1 cellular context compared by ENCODE assay signal in the genomic region with DNA sequence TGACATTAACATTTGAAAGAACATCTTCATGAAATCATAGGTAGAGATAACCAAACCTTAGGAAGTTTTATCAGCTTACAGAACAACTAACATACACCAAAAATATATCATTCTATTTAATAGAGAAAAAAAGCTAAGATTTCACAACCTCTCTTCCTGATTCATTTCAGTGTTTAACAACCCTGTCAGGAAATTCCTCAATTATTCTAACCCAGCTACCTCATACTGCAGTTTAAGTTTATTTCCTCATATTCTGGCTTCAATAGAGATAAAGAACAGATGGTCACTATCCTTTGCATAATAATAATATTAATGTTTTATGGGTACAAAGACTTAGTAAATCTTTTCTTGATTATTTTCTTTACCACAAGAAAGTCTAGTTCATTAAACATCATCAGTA.
TF ChIP-seq lines count a peak whose summit lies in the region.

No MANE protein-coding gene starts in this region.

TF ChIP-seq in HepG2, 621 proteins besides CTCF, POLR2A, EP300 and RAD21 (continued from another document):
- TF ChIP-seq, protein P1, sequence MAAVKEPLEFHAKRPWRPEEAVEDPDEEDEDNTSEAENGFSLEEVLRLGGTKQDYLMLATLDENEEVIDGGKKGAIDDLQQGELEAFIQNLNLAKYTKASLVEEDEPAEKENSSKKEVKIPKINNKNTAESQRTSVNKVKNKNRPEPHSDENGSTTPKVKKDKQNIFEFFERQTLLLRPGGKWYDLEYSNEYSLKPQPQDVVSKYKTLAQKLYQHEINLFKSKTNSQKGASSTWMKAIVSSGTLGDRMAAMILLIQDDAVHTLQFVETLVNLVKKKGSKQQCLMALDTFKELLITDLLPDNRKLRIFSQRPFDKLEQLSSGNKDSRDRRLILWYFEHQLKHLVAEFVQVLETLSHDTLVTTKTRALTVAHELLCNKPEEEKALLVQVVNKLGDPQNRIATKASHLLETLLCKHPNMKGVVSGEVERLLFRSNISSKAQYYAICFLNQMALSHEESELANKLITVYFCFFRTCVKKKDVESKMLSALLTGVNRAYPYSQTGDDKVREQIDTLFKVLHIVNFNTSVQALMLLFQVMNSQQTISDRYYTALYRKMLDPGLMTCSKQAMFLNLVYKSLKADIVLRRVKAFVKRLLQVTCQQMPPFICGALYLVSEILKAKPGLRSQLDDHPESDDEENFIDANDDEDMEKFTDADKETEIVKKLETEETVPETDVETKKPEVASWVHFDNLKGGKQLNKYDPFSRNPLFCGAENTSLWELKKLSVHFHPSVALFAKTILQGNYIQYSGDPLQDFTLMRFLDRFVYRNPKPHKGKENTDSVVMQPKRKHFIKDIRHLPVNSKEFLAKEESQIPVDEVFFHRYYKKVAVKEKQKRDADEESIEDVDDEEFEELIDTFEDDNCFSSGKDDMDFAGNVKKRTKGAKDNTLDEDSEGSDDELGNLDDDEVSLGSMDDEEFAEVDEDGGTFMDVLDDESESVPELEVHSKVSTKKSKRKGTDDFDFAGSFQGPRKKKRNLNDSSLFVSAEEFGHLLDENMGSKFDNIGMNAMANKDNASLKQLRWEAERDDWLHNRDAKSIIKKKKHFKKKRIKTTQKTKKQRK (IDR thresholded peaks at IDR 0.05; ENCODE audit: low read length) = no peak
- TF ChIP-seq CREB1 (IDR thresholded peaks at IDR 0.05) = no peak
- no peak for TF ChIP-seq CREB1 (CRISPR knock-in tag; IDR thresholded peaks at IDR 0.05)
- TF ChIP-seq NCOA5 (CRISPR knock-in tag; IDR thresholded peaks at IDR 0.05) = no peak
- TF ChIP-seq AHR (CRISPR knock-in tag; IDR thresholded peaks at IDR 0.05) = no peak
- no peak for TF ChIP-seq KLF6 (CRISPR knock-in tag; IDR thresholded peaks at IDR 0.05)
